Comparison of ENCODE assay signal across 20 cellular contexts in genomic region chr16:28295213-28295612, GRCh38. TPM values are rescaled to one million over a fixed set of nuclear protein-coding genes. Genes with fewer than 3 reads are reported as not detected.
DNase-seq lines count a peak whose midpoint lies in the region; ATAC-seq lines count a peak whose summit lies in the region.
"Had no signal": no experiment of that assay in that cellular context is flagged by ENCODE, and none has a peak within 500 bp of the region (broad histone marks: within the 10 kb centered on the region; RNA-seq: fewer than 3 reads in every experiment).

No MANE protein-coding gene starts in this region.

- no peak for ATAC-seq in activated CD8-positive, alpha-beta T cell treated with anti-CD3 and anti-CD28 coated beads, Interleukin-2, amount 10 ng/mL, durations not matched to agents 7 days and 5 days
- ATAC-seq in HG03159 (IDR thresholded peaks at IDR 0.05; ENCODE audit: unreplicated experiment): no peak
- ATAC-seq in GM21786 (IDR thresholded peaks at IDR 0.05; ENCODE audit: unreplicated experiment): no peak
- ATAC-seq: GM12878, right lobe of liver had no signal

- POLR2A ChIA-PET in activated CD8-positive, alpha-beta T cell treated with anti-CD3 and anti-CD28 coated beads, Interleukin-2, amount 10 ng/mL, durations not matched to agents 7 days and 5 days (lab: Charles Lee): no interaction called here

- DNase-seq in activated naive CD4-positive, alpha-beta T cell treated with anti-CD3 and anti-CD28 coated beads, Interleukin-2, amount 10 ng/mL, durations not matched to agents 7 days and 5 days: no peak
- DNase-seq in activated naive CD4-positive, alpha-beta T cell treated with Interleukin-2 at 50 U/mL for 16 hours: no peak
- DNase-seq in activated CD8-positive, alpha-beta T cell treated with anti-CD3 and anti-CD28 coated beads, Interleukin-2, amount 10 ng/mL, durations not matched to agents 7 days and 5 days: no peak
- DNase-seq in immature natural killer cell: no peak
- no peak for DNase-seq in NCI-H187 treated with DMSO at 0.1 percent for 48 hours (lab: John Stamatoyannopoulos, UW)
- DNase-seq in DMS 273 (lab: John Stamatoyannopoulos, UW; ENCODE audit: unreplicated experiment): no peak
- DNase-seq: GDM1, hippocampal formation, IMR-90, mesenchymal stem cell, NCI-H2029, NCI-H524, OCI-M1, right lobe of liver, SIG-M5, T-helper 9 cell, uterus had no signal

- peaks cover 66% of the 10 kb centered on the region for H3K4me1 Mint-ChIP-seq in activated naive CD4-positive, alpha-beta T cell treated with anti-CD3 and anti-CD28 coated beads, Interleukin-2, amount 10 ng/mL, durations not matched to agents 7 days and 5 days
- H3K4me1 Mint-ChIP-seq in activated CD8-positive, alpha-beta T cell treated with anti-CD3 and anti-CD28 coated beads, Interleukin-2, amount 10 ng/mL, durations not matched to agents 7 days and 5 days (ENCODE audit: low read depth): peaks cover 62% of the 10 kb centered on the region
- H3K4me1 Mint-ChIP-seq in immature natural killer cell: peaks cover 80% of the 10 kb centered on the region in 2 donors

- peaks cover 14% of the 10 kb centered on the region for H3K36me3 Mint-ChIP-seq in activated naive CD4-positive, alpha-beta T cell treated with anti-CD3 and anti-CD28 coated beads, Interleukin-2, amount 10 ng/mL, durations not matched to agents 7 days and 5 days
- H3K36me3 Mint-ChIP-seq in activated CD8-positive, alpha-beta T cell treated with anti-CD3 and anti-CD28 coated beads, Interleukin-2, amount 10 ng/mL, durations not matched to agents 7 days and 5 days (ENCODE audit: low read depth): peaks cover 13% of the 10 kb centered on the region
- H3K36me3 Mint-ChIP-seq in immature natural killer cell: peaks cover 5 to 10% (median 7%) of the 10 kb centered on the region in 3 donors

- peak overlapping the region; percentile 13 for H3K4me3 Mint-ChIP-seq in activated naive CD4-positive, alpha-beta T cell treated with anti-CD3 and anti-CD28 coated beads, Interleukin-2, amount 10 ng/mL, durations not matched to agents 7 days and 5 days
- H3K4me3 Mint-ChIP-seq in activated CD8-positive, alpha-beta T cell treated with anti-CD3 and anti-CD28 coated beads, Interleukin-2, amount 10 ng/mL, durations not matched to agents 7 days and 5 days: peak overlapping the region; percentile 76
- peak overlapping the region; percentile 85 to 95 (median 89) for H3K4me3 Mint-ChIP-seq in immature natural killer cell

- H3K27me3 Mint-ChIP-seq in activated naive CD4-positive, alpha-beta T cell treated with anti-CD3 and anti-CD28 coated beads, Interleukin-2, amount 10 ng/mL, durations not matched to agents 7 days and 5 days: peaks cover 44% of the 10 kb centered on the region
- peaks cover 5% of the 10 kb centered on the region for H3K27me3 Mint-ChIP-seq in activated CD8-positive, alpha-beta T cell treated with anti-CD3 and anti-CD28 coated beads, Interleukin-2, amount 10 ng/mL, durations not matched to agents 7 days and 5 days (ENCODE audit: low read depth)
- peaks cover 4 to 9% (median 6%) of the 10 kb centered on the region in 3 donors for H3K27me3 Mint-ChIP-seq in immature natural killer cell (ENCODE audit: low read depth in 3 of 3)

- H3K9me3 Mint-ChIP-seq in activated naive CD4-positive, alpha-beta T cell treated with anti-CD3 and anti-CD28 coated beads, Interleukin-2, amount 10 ng/mL, durations not matched to agents 7 days and 5 days: no peaks in the 10 kb centered on the region
- no peaks in the 10 kb centered on the region for H3K9me3 Mint-ChIP-seq in activated CD8-positive, alpha-beta T cell treated with anti-CD3 and anti-CD28 coated beads, Interleukin-2, amount 10 ng/mL, durations not matched to agents 7 days and 5 days (ENCODE audit: insufficient read depth)
- peaks cover 0 to 2% (median 0%) of the 10 kb centered on the region in 6 donors for H3K9me3 Mint-ChIP-seq in immature natural killer cell

- CTCF ChIA-PET in activated naive CD4-positive, alpha-beta T cell treated with anti-CD3 and anti-CD28 coated beads, Interleukin-2, amount 10 ng/mL, durations not matched to agents 7 days and 5 days (lab: Charles Lee): interaction anchor here (2.1 kb wide), 1 partner anchor 18 kb away, joined by 6 read pairs; no protein-coding TSS in a partner anchor
- CTCF ChIA-PET in activated CD8-positive, alpha-beta T cell treated with anti-CD3 and anti-CD28 coated beads, Interleukin-2, amount 10 ng/mL, durations not matched to agents 7 days and 5 days (lab: Charles Lee): interaction anchor here (0.8 to 5.3 kb wide), 4 partner anchors 11 to 112 kb away, joined by 3 to 33 read pairs (median 3); no protein-coding TSS in a partner anchor

- H3K27ac Mint-ChIP-seq in activated naive CD4-positive, alpha-beta T cell treated with anti-CD3 and anti-CD28 coated beads, Interleukin-2, amount 10 ng/mL, durations not matched to agents 7 days and 5 days: no peak overlapping the region
- peak overlapping the region; percentile 7 for H3K27ac Mint-ChIP-seq in activated CD8-positive, alpha-beta T cell treated with anti-CD3 and anti-CD28 coated beads, Interleukin-2, amount 10 ng/mL, durations not matched to agents 7 days and 5 days
- peak overlapping the region; percentile 77 to 92 (median 85) for H3K27ac Mint-ChIP-seq in immature natural killer cell

RNA-seq across cellular contexts. Expression of gene SBK1, which starts 2.9 kb away (rescaled TPM):
- total RNA-seq in activated CD8-positive, alpha-beta T cell treated with anti-CD3 and anti-CD28 coated beads, Interleukin-2, amount 10 ng/mL, durations not matched to agents 7 days and 5 days: 10 to 100 TPM; 10.0 to 10.7 TPM
- 10 to 100 TPM in 1 of 3 donors, 1 to 10 TPM in 2; 5.1 to 14.2 (median 5.1) TPM for polyA plus RNA-seq in immature natural killer cell

Comparison
In these comparisons a context has a peak if more than half of its experiments do, and no peak if none do; other contexts are left out.
1. H3K4me3 Mint-ChIP-seq: peak in every context shown above with its lines; median percentile 89 in immature natural killer cell; 76 in activated CD8-positive, alpha-beta T cell treated with anti-CD3 and anti-CD28 coated beads, Interleukin-2, amount 10 ng/mL, durations not matched to agents 7 days and 5 days; 13 in activated naive CD4-positive, alpha-beta T cell treated with anti-CD3 and anti-CD28 coated beads, Interleukin-2, amount 10 ng/mL, durations not matched to agents 7 days and 5 days.